In genomic region chr3:56988874-56989433, GRCh38 we compare ENCODE assay signal across 8 cellular contexts.
DNase-seq lines count a peak whose midpoint lies in the region; ATAC-seq and FAIRE-seq lines count a peak whose summit lies in the region.

No MANE protein-coding gene starts in this region.

- H3K9me3 Mint-ChIP-seq in CD4-positive, alpha-beta memory T cell = no peaks in the 10 kb centered on the region

- peak overlapping the region in 1 of 8 donors; percentile 18 for H3K4me3 Mint-ChIP-seq in CD4-positive, alpha-beta memory T cell

- peaks cover 7 to 9% of the 10 kb centered on the region in 2 donors for H3K27me3 Mint-ChIP-seq in CD4-positive, alpha-beta memory T cell

- H3K4me3 ChIP-seq in CD4-positive, alpha-beta memory T cell (ENCODE audit: low read length in 2 of 2) = no peak overlapping the region

- no peaks in the 10 kb centered on the region for H3K9me3 ChIP-seq in CD4-positive, alpha-beta memory T cell (ENCODE audit: control insufficient read depth in 1 of 2, low read length in 2 of 2)

- no peaks in the 10 kb centered on the region for H3K36me3 Mint-ChIP-seq in CD4-positive, alpha-beta memory T cell

- CTCF ChIA-PET in CD4-positive, alpha-beta memory T cell (lab: Charles Lee; ENCODE audit: partially characterized antibody) = interaction anchor here (0.6 to 9.9 kb wide), 53 partner anchors 8 to 648 kb away, joined by 3 to 321 read pairs (median 5); partner anchors contain the start of gene ARHGEF3

- H3K27ac Mint-ChIP-seq in CD4-positive, alpha-beta memory T cell = peak overlapping the region in 2 of 7 donors; percentile 14 to 32

- no peak overlapping the region for H3K27ac ChIP-seq in CD4-positive, alpha-beta memory T cell (ENCODE audit: low read depth, low read length)

- POLR2A ChIA-PET in CD4-positive, alpha-beta memory T cell (lab: Charles Lee; ENCODE audit: partially characterized antibody) = interaction anchor here (0.6 to 5.3 kb wide), 7 partner anchors 72 to 1614 kb away, joined by 3 to 70 read pairs (median 7); partner anchors contain the start of gene ARHGEF3

- DNase-seq in CD4-positive, alpha-beta memory T cell = peak; percentile 53 to 67 (median 61)
- peak; percentile 51 for DNase-seq in HK-2 (ENCODE audit: unreplicated experiment)
- peak; percentile 25 to 57 for DNase-seq in NOMO-1 (lab: John Stamatoyannopoulos, UW; ENCODE audit: unreplicated experiment in 2 of 2)
- peak; percentile 46 for DNase-seq in activated CD8-positive, alpha-beta memory T cell treated with anti-CD3 and anti-CD28 coated beads for 4 hours (ENCODE audit: low read depth in 2 of 2)
- peak; percentile 92 for DNase-seq in midbrain (lab: John Stamatoyannopoulos, UW)
- DNase-seq in stimulated activated CD8-positive, alpha-beta memory T cell treated with anti-CD3 and anti-CD28 coated beads, Interleukin-4, amount 100 ng/mL, for 1 hour (ENCODE audit: low read depth in 2 of 2, low spot score in 1 of 2) = peak; percentile 54 to 59

- peaks cover 9% of the 10 kb centered on the region for H3K4me1 ChIP-seq in CD4-positive, alpha-beta memory T cell (ENCODE audit: insufficient read depth, low read length)

- H3K36me3 ChIP-seq in CD4-positive, alpha-beta memory T cell (ENCODE audit: insufficient read depth, low read length) = no peaks in the 10 kb centered on the region

- ATAC-seq in GM21447 (IDR thresholded peaks at IDR 0.05; ENCODE audit: unreplicated experiment) = no peak

- no peaks in the 10 kb centered on the region for H3K27me3 ChIP-seq in CD4-positive, alpha-beta memory T cell (ENCODE audit: insufficient read depth, low read length)

- FAIRE-seq in endometrium (lab: Jason Lieb, UNC) = peak; percentile 94

- H3K4me1 Mint-ChIP-seq in CD4-positive, alpha-beta memory T cell = peaks cover 9 to 28% (median 17%) of the 10 kb centered on the region in 4 donors

- intact Hi-C loops in CD4-positive, alpha-beta memory T cell (cut with micrococcal nuclease) = loop anchor here (1.0 to 2.0 kb wide), 5 partner anchors 72 to 432 kb away; partner anchors contain the start of genes ARHGEF3 and CCDC66

Comparison
In these comparisons a context has a peak if more than half of its experiments do, and no peak if none do; other contexts are left out.
1. DNase-seq: peak in every context shown above with its lines; median percentile 92 in midbrain; 61 in CD4-positive, alpha-beta memory T cell; 56 in stimulated activated CD8-positive, alpha-beta memory T cell treated with anti-CD3 and anti-CD28 coated beads, Interleukin-4, amount 100 ng/mL, for 1 hour; 51 in HK-2; 46 in activated CD8-positive, alpha-beta memory T cell treated with anti-CD3 and anti-CD28 coated beads for 4 hours; 41 in NOMO-1.